Comparison of ENCODE assay signal across 13 cellular contexts in the genomic region with DNA sequence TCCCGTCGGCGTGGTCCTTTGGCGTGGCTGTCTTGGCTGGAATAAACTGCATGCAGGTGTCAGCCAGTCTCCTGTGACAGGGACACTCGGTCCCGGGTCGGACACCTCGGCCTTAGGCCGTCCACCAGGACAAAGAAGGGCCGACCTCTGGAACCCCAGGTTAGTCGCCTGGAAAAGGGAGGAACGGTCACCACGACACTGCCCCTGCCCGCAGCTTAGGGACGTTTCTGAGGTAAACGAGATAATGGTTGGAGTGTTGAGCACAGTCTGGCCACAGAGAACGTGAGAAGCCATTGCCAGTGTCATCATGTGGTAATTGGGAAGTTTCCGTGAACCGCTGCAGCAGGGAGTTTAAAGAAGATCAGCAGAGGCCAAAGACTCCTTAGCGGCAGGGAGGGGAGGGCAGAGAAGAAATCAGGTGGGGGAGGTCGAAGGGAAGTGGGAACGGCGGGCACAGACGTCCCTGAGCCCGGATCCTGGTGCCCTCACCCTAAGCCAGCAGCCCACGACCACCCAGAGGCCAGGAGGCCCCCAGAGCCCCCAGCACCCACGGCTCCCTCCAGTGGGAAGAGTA.
DNase-seq lines count a peak whose midpoint lies in the region; ATAC-seq and TF ChIP-seq lines count a peak whose summit lies in the region.
"Had no signal": no experiment of that assay in that cellular context is flagged by ENCODE, and none has a peak within 500 bp of the region (broad histone marks: within the 10 kb centered on the region; RNA-seq: fewer than 3 reads in every experiment).

No MANE protein-coding gene starts in this region.

- H3K79me2 ChIP-seq in GM23338 (replicated peaks; ENCODE audit: insufficient read depth) = no peaks in the 10 kb centered on the region

- H4K20me1 ChIP-seq in GM23338 (replicated peaks; ENCODE audit: insufficient read depth) = no peaks in the 10 kb centered on the region

- no peak overlapping the region for H3K9ac ChIP-seq in endodermal cell (ENCODE audit: extremely low read depth, low read length, poor library complexity, severe bottlenecking)

- H3K27me3 ChIP-seq in GM23338 (ENCODE audit: insufficient read depth) (no peaks in the 10 kb centered on the region; the same call in 1 of the 2 replicates), endodermal cell (ENCODE audit: control insufficient read depth, insufficient read depth, low read length, poor library complexity, severe bottlenecking) (no peaks in the 10 kb centered on the region)

- peaks cover 13% of the 10 kb centered on the region; the same call in 1 of the 2 replicates for H3F3A ChIP-seq in GM23338 (replicated peaks; ENCODE audit: low read depth)

- H3K9me3 Mint-ChIP-seq in GM23338 = peaks cover 3% of the 10 kb centered on the region; the same call in 2 of the 3 replicates
- peaks cover 5% of the 10 kb centered on the region for H3K9me3 Mint-ChIP-seq in endodermal cell

- peak overlapping the region; percentile 63 for H2AFZ ChIP-seq in GM23338

- H3K4me3 Mint-ChIP-seq in GM23338 (no peak overlapping the region), endodermal cell (no peak overlapping the region)
- H3K4me3 Mint-ChIP-seq: CD4-positive, CD25-positive, alpha-beta regulatory T cell had no signal

- H3K27ac ChIP-seq in GM23338 (ENCODE audit: low read depth) (no peak overlapping the region), endodermal cell (ENCODE audit: low read depth, low read length) (no peak overlapping the region)
- H3K27ac ChIP-seq: epithelial cell of prostate, RWPE1 had no signal

- DNase-seq in GM23338 (ENCODE audit: low spot score) (no peak), SIG-M5 treated with dmso at 0.1 percent for 504 hours (lab: John Stamatoyannopoulos, UW; ENCODE audit: unreplicated experiment) (peak; percentile 78), islet precursor cell (peak; percentile 50), sciatic nerve (ENCODE audit: low spot score) (no peak), T-helper 2 cell (no peak), cortex of kidney (lab: John Stamatoyannopoulos, UW) (no peak), endodermal cell (no peak), GDM1 (lab: John Stamatoyannopoulos, UW) (no peak)
- DNase-seq: activated T-cell treated with anti-CD3 and anti-CD28 coated beads, Interleukin-2, amount 50 U/mL, for 48 hours; CD4-positive, CD25-positive, alpha-beta regulatory T cell; NCI-H1092 had no signal

- H3K4me3 ChIP-seq in GM23338 = no peak overlapping the region
- no peak overlapping the region for H3K4me3 ChIP-seq in endodermal cell (ENCODE audit: low read length)

- H3K27ac Mint-ChIP-seq in GM23338 = no peak overlapping the region
- H3K27ac Mint-ChIP-seq in endodermal cell = no peak overlapping the region
- H3K27ac Mint-ChIP-seq: CD4-positive, CD25-positive, alpha-beta regulatory T cell had no signal

- no peaks in the 10 kb centered on the region for H3K9me2 ChIP-seq in GM23338 (ENCODE audit: insufficient read depth)

- H3K27me3 Mint-ChIP-seq in GM23338 (ENCODE audit: insufficient read depth, low read depth, poor library complexity) = peaks cover 23% of the 10 kb centered on the region
- peaks cover 12% of the 10 kb centered on the region for H3K27me3 Mint-ChIP-seq in endodermal cell (ENCODE audit: insufficient read depth)

- TF ChIP-seq CTCF in GM23338 (conservative IDR thresholded peaks at IDR 0.05; ENCODE audit: low read depth in 2 of 2) (no peak), endodermal cell (conservative IDR thresholded peaks at IDR 0.05) (no peak)

- no peaks in the 10 kb centered on the region for H3K9me3 ChIP-seq in endodermal cell (ENCODE audit: control insufficient read depth, low read length)

- peaks cover 46% of the 10 kb centered on the region for H3K4me1 Mint-ChIP-seq in GM23338
- peaks cover 17% of the 10 kb centered on the region for H3K4me1 Mint-ChIP-seq in endodermal cell

- ATAC-seq in GM23338 (no peak), sciatic nerve (peak; percentile 3)

- H3K36me3 ChIP-seq in GM23338 (ENCODE audit: insufficient read depth) (no peaks in the 10 kb centered on the region), endodermal cell (ENCODE audit: control insufficient read depth, insufficient read depth, low read length) (no peaks in the 10 kb centered on the region)

- intact Hi-C loops in sciatic nerve (cut with DNase I) = no loop called here

- H3K4me2 ChIP-seq in GM23338 = no peak overlapping the region

- H3K36me3 Mint-ChIP-seq in GM23338 (ENCODE audit: low read depth) (no peaks in the 10 kb centered on the region; the same call in 1 of the 3 replicates), endodermal cell (ENCODE audit: low read depth) (no peaks in the 10 kb centered on the region)
- H3K36me3 Mint-ChIP-seq: CD4-positive, CD25-positive, alpha-beta regulatory T cell had no signal

- peaks cover 37% of the 10 kb centered on the region for H3K4me1 ChIP-seq in GM23338 (ENCODE audit: insufficient read depth)
- H3K4me1 ChIP-seq in endodermal cell (ENCODE audit: control insufficient read depth, insufficient read depth, low read length) = no peaks in the 10 kb centered on the region

- 92 to 95% methylated on average over 21 to 27 of the region's 27 CpGs for WGBS in endodermal cell (ENCODE audit: insufficient coverage in 1 of 2, insufficient read length in 1 of 2), 2 experiments

TF ChIP-seq in GM23338, 12 proteins besides CTCF, POLR2A, EP300 and RAD21 (continues in another document):
- TF ChIP-seq NANOG (IDR thresholded peaks at IDR 0.05; ENCODE audit: borderline replicate concordance) (no peak), ZNF331 (CRISPR knock-in tag; IDR thresholded peaks at IDR 0.05; ENCODE audit: low read depth) (no peak), EZH2 (IDR thresholded peaks at IDR 0.05; ENCODE audit: low read depth, unreplicated experiment) (no peak), JUNB (IDR thresholded peaks at IDR 0.05; ENCODE audit: unreplicated experiment) (no peak)
- TF ChIP-seq, protein P1, sequence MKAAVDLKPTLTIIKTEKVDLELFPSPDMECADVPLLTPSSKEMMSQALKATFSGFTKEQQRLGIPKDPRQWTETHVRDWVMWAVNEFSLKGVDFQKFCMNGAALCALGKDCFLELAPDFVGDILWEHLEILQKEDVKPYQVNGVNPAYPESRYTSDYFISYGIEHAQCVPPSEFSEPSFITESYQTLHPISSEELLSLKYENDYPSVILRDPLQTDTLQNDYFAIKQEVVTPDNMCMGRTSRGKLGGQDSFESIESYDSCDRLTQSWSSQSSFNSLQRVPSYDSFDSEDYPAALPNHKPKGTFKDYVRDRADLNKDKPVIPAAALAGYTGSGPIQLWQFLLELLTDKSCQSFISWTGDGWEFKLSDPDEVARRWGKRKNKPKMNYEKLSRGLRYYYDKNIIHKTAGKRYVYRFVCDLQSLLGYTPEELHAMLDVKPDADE (IDR thresholded peaks at IDR 0.05) = no peak
- TF ChIP-seq, protein P2, sequence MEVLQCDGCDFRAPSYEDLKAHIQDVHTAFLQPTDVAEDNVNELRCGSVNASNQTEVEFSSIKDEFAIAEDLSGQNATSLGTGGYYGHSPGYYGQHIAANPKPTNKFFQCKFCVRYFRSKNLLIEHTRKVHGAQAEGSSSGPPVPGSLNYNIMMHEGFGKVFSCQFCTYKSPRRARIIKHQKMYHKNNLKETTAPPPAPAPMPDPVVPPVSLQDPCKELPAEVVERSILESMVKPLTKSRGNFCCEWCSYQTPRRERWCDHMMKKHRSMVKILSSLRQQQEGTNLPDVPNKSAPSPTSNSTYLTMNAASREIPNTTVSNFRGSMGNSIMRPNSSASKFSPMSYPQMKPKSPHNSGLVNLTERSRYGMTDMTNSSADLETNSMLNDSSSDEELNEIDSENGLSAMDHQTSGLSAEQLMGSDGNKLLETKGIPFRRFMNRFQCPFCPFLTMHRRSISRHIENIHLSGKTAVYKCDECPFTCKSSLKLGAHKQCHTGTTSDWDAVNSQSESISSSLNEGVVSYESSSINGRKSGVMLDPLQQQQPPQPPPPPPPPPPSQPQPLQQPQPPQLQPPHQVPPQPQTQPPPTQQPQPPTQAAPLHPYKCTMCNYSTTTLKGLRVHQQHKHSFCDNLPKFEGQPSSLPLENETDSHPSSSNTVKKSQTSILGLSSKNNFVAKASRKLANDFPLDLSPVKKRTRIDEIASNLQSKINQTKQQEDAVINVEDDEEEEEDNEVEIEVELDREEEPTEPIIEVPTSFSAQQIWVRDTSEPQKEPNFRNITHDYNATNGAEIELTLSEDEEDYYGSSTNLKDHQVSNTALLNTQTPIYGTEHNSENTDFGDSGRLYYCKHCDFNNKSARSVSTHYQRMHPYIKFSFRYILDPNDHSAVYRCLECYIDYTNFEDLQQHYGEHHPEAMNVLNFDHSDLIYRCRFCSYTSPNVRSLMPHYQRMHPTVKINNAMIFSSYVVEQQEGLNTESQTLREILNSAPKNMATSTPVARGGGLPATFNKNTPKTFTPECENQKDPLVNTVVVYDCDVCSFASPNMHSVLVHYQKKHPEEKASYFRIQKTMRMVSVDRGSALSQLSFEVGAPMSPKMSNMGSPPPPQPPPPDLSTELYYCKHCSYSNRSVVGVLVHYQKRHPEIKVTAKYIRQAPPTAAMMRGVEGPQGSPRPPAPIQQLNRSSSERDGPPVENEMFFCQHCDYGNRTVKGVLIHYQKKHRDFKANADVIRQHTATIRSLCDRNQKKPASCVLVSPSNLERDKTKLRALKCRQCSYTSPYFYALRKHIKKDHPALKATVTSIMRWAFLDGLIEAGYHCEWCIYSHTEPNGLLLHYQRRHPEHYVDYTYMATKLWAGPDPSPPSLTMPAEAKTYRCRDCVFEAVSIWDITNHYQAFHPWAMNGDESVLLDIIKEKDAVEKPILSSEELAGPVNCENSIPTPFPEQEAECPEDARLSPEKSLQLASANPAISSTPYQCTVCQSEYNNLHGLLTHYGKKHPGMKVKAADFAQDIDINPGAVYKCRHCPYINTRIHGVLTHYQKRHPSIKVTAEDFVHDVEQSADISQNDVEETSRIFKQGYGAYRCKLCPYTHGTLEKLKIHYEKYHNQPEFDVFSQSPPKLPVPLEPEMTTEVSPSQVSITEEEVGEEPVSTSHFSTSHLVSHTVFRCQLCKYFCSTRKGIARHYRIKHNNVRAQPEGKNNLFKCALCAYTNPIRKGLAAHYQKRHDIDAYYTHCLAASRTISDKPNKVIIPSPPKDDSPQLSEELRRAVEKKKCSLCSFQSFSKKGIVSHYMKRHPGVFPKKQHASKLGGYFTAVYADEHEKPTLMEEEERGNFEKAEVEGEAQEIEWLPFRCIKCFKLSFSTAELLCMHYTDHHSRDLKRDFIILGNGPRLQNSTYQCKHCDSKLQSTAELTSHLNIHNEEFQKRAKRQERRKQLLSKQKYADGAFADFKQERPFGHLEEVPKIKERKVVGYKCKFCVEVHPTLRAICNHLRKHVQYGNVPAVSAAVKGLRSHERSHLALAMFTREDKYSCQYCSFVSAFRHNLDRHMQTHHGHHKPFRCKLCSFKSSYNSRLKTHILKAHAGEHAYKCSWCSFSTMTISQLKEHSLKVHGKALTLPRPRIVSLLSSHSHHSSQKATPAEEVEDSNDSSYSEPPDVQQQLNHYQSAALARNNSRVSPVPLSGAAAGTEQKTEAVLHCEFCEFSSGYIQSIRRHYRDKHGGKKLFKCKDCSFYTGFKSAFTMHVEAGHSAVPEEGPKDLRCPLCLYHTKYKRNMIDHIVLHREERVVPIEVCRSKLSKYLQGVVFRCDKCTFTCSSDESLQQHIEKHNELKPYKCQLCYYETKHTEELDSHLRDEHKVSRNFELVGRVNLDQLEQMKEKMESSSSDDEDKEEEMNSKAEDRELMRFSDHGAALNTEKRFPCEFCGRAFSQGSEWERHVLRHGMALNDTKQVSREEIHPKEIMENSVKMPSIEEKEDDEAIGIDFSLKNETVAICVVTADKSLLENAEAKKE (CRISPR knock-in tag; IDR thresholded peaks at IDR 0.05) = no peak

Comparison
In these comparisons a context has a peak if more than half of its experiments do, and no peak if none do; other contexts are left out.
1. DNase-seq: peak in SIG-M5 treated with dmso at 0.1 percent for 504 hours (single experiment) and islet precursor cell (single experiment); none in GM23338 (single experiment), sciatic nerve (single experiment), T-helper 2 cell (0 of 5), cortex of kidney (single experiment), endodermal cell (single experiment) and GDM1 (single experiment).